In genomic region chr5:145979270-145980223, GRCh38 we compare ENCODE assay signal across 1 cellular context.
TF ChIP-seq lines count a peak whose summit lies in the region.

No MANE protein-coding gene starts in this region.

TF ChIP-seq in HepG2, 621 proteins besides CTCF, POLR2A, EP300 and RAD21 (continued from another document and continues in another):
- TF ChIP-seq ZSCAN5A (CRISPR knock-in tag; IDR thresholded peaks at IDR 0.05; ENCODE audit: borderline replicate concordance): no peak
- no peak for TF ChIP-seq ZBTB39 (CRISPR knock-in tag; IDR thresholded peaks at IDR 0.05)
- no peak for TF ChIP-seq ZNF234 (CRISPR knock-in tag; conservative IDR thresholded peaks at IDR 0.05)
- TF ChIP-seq MAX (IDR thresholded peaks at IDR 0.05): peak; percentile 27; the same call in 1 of the 2 replicates
- TF ChIP-seq E2F5 (CRISPR knock-in tag; conservative IDR thresholded peaks at IDR 0.05): no peak
- TF ChIP-seq ERF (CRISPR knock-in tag; IDR thresholded peaks at IDR 0.05): peak; percentile 14; the same call in 1 of the 2 replicates
- peak; percentile 88; the same call in 1 of the 2 replicates for TF ChIP-seq CHD4 (IDR thresholded peaks at IDR 0.05; ENCODE audit: borderline replicate concordance, low read length)
- no peak for TF ChIP-seq MXD4 (CRISPR knock-in tag; IDR thresholded peaks at IDR 0.05)
- no peak for TF ChIP-seq FOXA1 (IDR thresholded peaks at IDR 0.05)
- TF ChIP-seq FOXA1 (CRISPR knock-in tag; IDR thresholded peaks at IDR 0.05): peak; percentile 66
- TF ChIP-seq SSRP1 (CRISPR knock-in tag; IDR thresholded peaks at IDR 0.05): no peak
- TF ChIP-seq RERE (CRISPR knock-in tag; IDR thresholded peaks at IDR 0.05; ENCODE audit: low read depth): peak; percentile 90
- TF ChIP-seq ZNF224 (CRISPR knock-in tag; IDR thresholded peaks at IDR 0.05): no peak
- TF ChIP-seq ZNF3 (CRISPR knock-in tag; IDR thresholded peaks at IDR 0.05): no peak
- no peak for TF ChIP-seq JUNB (CRISPR knock-in tag; IDR thresholded peaks at IDR 0.05; ENCODE audit: borderline replicate concordance)
- no peak for TF ChIP-seq NR2F1 (CRISPR knock-in tag; IDR thresholded peaks at IDR 0.05)
- no peak for TF ChIP-seq TEF (CRISPR knock-in tag; IDR thresholded peaks at IDR 0.05)
- no peak for TF ChIP-seq GABPB1 (CRISPR knock-in tag; IDR thresholded peaks at IDR 0.05)
- no peak for TF ChIP-seq ZNF121 (CRISPR knock-in tag; IDR thresholded peaks at IDR 0.05)
- TF ChIP-seq DNMT3B (CRISPR knock-in tag; conservative IDR thresholded peaks at IDR 0.05): no peak
- peak; percentile 9; the same call in 1 of the 2 replicates for TF ChIP-seq ZNF766 (CRISPR knock-in tag; IDR thresholded peaks at IDR 0.05; ENCODE audit: borderline replicate concordance)
- TF ChIP-seq RNF2 (conservative IDR thresholded peaks at IDR 0.05; ENCODE audit: low read depth): no peak
- no peak for TF ChIP-seq SMAD9 (CRISPR knock-in tag; IDR thresholded peaks at IDR 0.05)
- TF ChIP-seq MYNN (CRISPR knock-in tag; IDR thresholded peaks at IDR 0.05; ENCODE audit: low read depth): no peak
- no peak for TF ChIP-seq ZNF333 (CRISPR knock-in tag; IDR thresholded peaks at IDR 0.05; ENCODE audit: borderline replicate concordance)
- no peak for TF ChIP-seq RFXAP (CRISPR knock-in tag; IDR thresholded peaks at IDR 0.05; ENCODE audit: borderline replicate concordance)
- no peak for TF ChIP-seq PRPF4 (IDR thresholded peaks at IDR 0.05; ENCODE audit: low read depth, low read length, poor library complexity, severe bottlenecking)
- TF ChIP-seq SIX1 (CRISPR knock-in tag; IDR thresholded peaks at IDR 0.05; ENCODE audit: borderline replicate concordance): no peak; the same call in 1 of the 2 replicates
- TF ChIP-seq TSC22D2 (CRISPR knock-in tag; IDR thresholded peaks at IDR 0.05; ENCODE audit: borderline replicate concordance): no peak
- no peak for TF ChIP-seq ATF4 (CRISPR knock-in tag; IDR thresholded peaks at IDR 0.05)
- no peak for TF ChIP-seq ZNF737 (CRISPR knock-in tag; IDR thresholded peaks at IDR 0.05; ENCODE audit: borderline replicate concordance)
- TF ChIP-seq KDM4B (CRISPR knock-in tag; IDR thresholded peaks at IDR 0.05): 0 out of 2 replicates have a peak, but pooled peaks have one; percentile 69
- no peak for TF ChIP-seq ZNF768 (CRISPR knock-in tag; IDR thresholded peaks at IDR 0.05)
- 0 out of 2 replicates have a peak, but pooled peaks have one; percentile 55 for TF ChIP-seq WIZ (CRISPR knock-in tag; IDR thresholded peaks at IDR 0.05)
- no peak for TF ChIP-seq ELK4 (CRISPR knock-in tag; IDR thresholded peaks at IDR 0.05; ENCODE audit: borderline replicate concordance)
- no peak for TF ChIP-seq ELF4 (CRISPR knock-in tag; IDR thresholded peaks at IDR 0.05; ENCODE audit: borderline replicate concordance)
- no peak for TF ChIP-seq ZFP36L1 (CRISPR knock-in tag; IDR thresholded peaks at IDR 0.05)
- TF ChIP-seq SUZ12 (IDR thresholded peaks at IDR 0.05; ENCODE audit: low read depth, low read length): no peak
- no peak for TF ChIP-seq YEATS2 (CRISPR knock-in tag; IDR thresholded peaks at IDR 0.05; ENCODE audit: borderline replicate concordance)
- TF ChIP-seq AGO1 (IDR thresholded peaks at IDR 0.05; ENCODE audit: low read depth, low read length, poor library complexity, severe bottlenecking): no peak
- TF ChIP-seq POLR2AphosphoS2 (IDR thresholded peaks at IDR 0.05; ENCODE audit: low read depth, low read length): no peak
- peak; percentile 65; the same call in 1 of the 2 replicates for TF ChIP-seq TFE3 (CRISPR knock-in tag; IDR thresholded peaks at IDR 0.05)
